Comparison of ENCODE assay signal across 1 cellular context in genomic region chr10:96587255-96588059, GRCh38.
TF ChIP-seq lines count a peak whose summit lies in the region.

No MANE protein-coding gene starts in this region.

TF ChIP-seq in GM23338, 12 proteins besides CTCF, POLR2A, EP300 and RAD21 (continued from another document):
- TF ChIP-seq REST (IDR thresholded peaks at IDR 0.05; ENCODE audit: unreplicated experiment) (no peak), ZNF114 (CRISPR knock-in tag; IDR thresholded peaks at IDR 0.05) (no peak), EZH2phosphoT487 (IDR thresholded peaks at IDR 0.05; ENCODE audit: unreplicated experiment) (no peak), STAT1 (IDR thresholded peaks at IDR 0.05; ENCODE audit: unreplicated experiment) (no peak), EZH2 (IDR thresholded peaks at IDR 0.05; ENCODE audit: low read depth, unreplicated experiment) (no peak), ETS1 (IDR thresholded peaks at IDR 0.05) (no peak), NANOG (IDR thresholded peaks at IDR 0.05; ENCODE audit: borderline replicate concordance) (no peak)
TF ChIP-seq in GM23338: peak in this region for 0.
